ENCODE assay signal across 8 cellular contexts in the genomic region with DNA sequence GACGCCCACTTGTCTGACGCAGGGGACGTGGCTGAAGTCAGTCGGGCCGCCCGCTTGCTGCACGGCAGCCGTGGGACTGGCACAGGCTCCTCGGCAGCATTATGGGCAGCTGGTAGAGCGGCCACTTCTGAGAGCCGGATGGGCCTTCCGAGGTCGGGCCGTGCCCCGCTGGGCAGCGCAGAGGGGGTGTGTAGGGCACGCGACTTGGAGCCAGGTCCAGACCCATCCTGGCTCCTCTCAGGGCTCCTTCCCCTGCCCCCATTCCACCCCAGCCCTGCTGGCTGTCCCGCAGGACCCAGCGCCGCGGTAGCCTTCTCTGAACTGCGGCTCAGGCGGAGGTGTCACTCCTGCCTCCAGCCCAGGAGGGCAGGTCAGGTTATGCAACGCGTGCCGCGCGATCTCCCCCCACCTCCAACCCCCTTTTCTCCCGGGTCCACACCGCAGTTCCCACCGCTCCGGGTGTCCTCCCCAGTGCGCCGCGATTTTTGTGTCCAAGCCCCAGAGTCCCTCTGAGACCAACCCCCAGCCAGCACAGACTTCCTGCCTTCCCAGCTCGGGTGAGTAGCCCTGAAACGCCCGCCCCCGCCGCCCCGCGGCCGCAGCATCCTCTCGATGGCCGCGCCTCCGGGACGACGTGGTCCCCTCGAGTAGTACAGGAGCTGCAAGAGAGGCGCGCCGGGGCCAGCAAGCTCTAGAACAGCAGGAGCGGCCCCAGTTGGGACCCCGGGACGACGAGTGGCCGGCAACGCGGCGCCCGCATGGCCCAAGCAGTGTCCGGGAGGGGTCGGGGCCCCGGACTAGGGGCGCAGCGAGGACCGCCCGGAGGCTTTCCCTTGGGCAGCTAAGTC. TPM values are rescaled to one million over a fixed set of nuclear protein-coding genes. Genes with fewer than 3 reads are reported as not detected.
A peak's percentile ranks its signal among the peaks of the same experiment; 100 is the strongest.
DNase-seq lines count a peak whose midpoint lies in the region; ATAC-seq and TF ChIP-seq lines count a peak whose summit lies in the region.

No MANE protein-coding gene starts in this region.

- intact Hi-C loops in MCF 10A (cut with micrococcal nuclease): loop anchor here (1.0 kb wide), 2 partner anchors 41 to 101 kb away; partner anchors contain the start of gene IPO8

- no peaks in the 10 kb centered on the region for H3K9me3 Mint-ChIP-seq in MCF 10A (ENCODE audit: unreplicated experiment)
- peaks cover 0 to 2% (median 0%) of the 10 kb centered on the region in 6 donors for H3K9me3 Mint-ChIP-seq in immature natural killer cell

- peak; percentile 87 for ATAC-seq in GM19438 (IDR thresholded peaks at IDR 0.05; ENCODE audit: low read depth, unreplicated experiment)
- ATAC-seq in HG03469 (IDR thresholded peaks at IDR 0.05; ENCODE audit: unreplicated experiment): peak; percentile 85

- TF ChIP-seq CTCF in MCF 10A (IDR thresholded peaks at IDR 0.05; ENCODE audit: unreplicated experiment): no peak

- peak overlapping the region; percentile 67 for H3K27ac Mint-ChIP-seq in MCF 10A (ENCODE audit: low read depth, unreplicated experiment)
- H3K27ac Mint-ChIP-seq in immature natural killer cell: peak overlapping the region in 5 of 6 donors; percentile 82 to 96 (median 90)

- POLR2A ChIA-PET in MCF 10A (lab: Yijun Ruan, JAX): interaction anchor here (0.6 to 4.4 kb wide), 10 partner anchors 11 to 105 kb away, joined by 3 to 81 read pairs (median 5); partner anchors contain the start of genes CAPRIN2 and IPO8

- DNase-seq in COLO829 (ENCODE audit: low spot score) (peak; percentile 69), SW480 (ENCODE audit: low spot score) (peak; percentile 84), MCF 10A (ENCODE audit: unreplicated experiment) (peak; percentile 83), immature natural killer cell (peak; percentile 72 to 81 (median 73)), smooth muscle cell of the brain vasculature (ENCODE audit: low read depth, low spot score) (peak; percentile 68), GDM1 (lab: John Stamatoyannopoulos, UW) (no peak)

- H3K36me3 Mint-ChIP-seq in MCF 10A (ENCODE audit: insufficient read depth, unreplicated experiment) (peaks cover 12% of the 10 kb centered on the region), immature natural killer cell (no peaks in the 10 kb centered on the region)

- no peaks in the 10 kb centered on the region for H3K27me3 Mint-ChIP-seq in MCF 10A (ENCODE audit: insufficient read depth, unreplicated experiment)
- peaks cover 4 to 18% (median 11%) of the 10 kb centered on the region in 3 donors for H3K27me3 Mint-ChIP-seq in immature natural killer cell (ENCODE audit: low read depth in 3 of 3)

- CTCF ChIA-PET in MCF 10A (lab: Yijun Ruan, JAX): interaction anchor here (0.5 to 6.2 kb wide), 9 partner anchors 12 to 1350 kb away, joined by 3 to 37 read pairs (median 4); partner anchors contain the start of gene CAPRIN2

- H3K4me1 Mint-ChIP-seq in MCF 10A (ENCODE audit: insufficient read depth, unreplicated experiment): peaks cover 49% of the 10 kb centered on the region
- H3K4me1 Mint-ChIP-seq in immature natural killer cell: peaks cover 23 to 26% of the 10 kb centered on the region in 2 donors

- H3K4me3 Mint-ChIP-seq in MCF 10A (ENCODE audit: unreplicated experiment) (peak overlapping the region; percentile 79), immature natural killer cell (peak overlapping the region; percentile 88 to 92 (median 89))

- BruUV-seq in MCF 10A (replicated peaks; lab: Mats Ljungman, UMichigan): no TSS peak

RNA-seq across cellular contexts. Expression of gene CAPRIN2, which starts 41.1 kb away (rescaled TPM):
- total RNA-seq in MCF 10A (2022): 33.0 and 33.3 TPM in 2 replicates
- 1 to 10 TPM; 3.0 to 8.8 (median 7.2) TPM for polyA plus RNA-seq in immature natural killer cell
